27 cellular contexts compared by ENCODE assay signal in genomic region chr7:129512192-129512591, GRCh38. TPM values are rescaled to one million over a fixed set of nuclear protein-coding genes. Genes with fewer than 3 reads are reported as not detected.
"Had no signal": no experiment of that assay in that cellular context is flagged by ENCODE, and none has a peak within 500 bp of the region (broad histone marks: within the 10 kb centered on the region; RNA-seq: fewer than 3 reads in every experiment).

No MANE protein-coding gene starts in this region.

- H3K27me3 ChIP-seq: dorsolateral prefrontal cortex, gastrocnemius medialis, neutrophil, testis had no signal

- H3K27ac ChIP-seq: dorsolateral prefrontal cortex, epithelial cell of prostate, gastrocnemius medialis, neutrophil, parathyroid adenoma, sigmoid colon, testis, tibial artery had no signal

- H3K4me1 ChIP-seq: gastrocnemius medialis, parathyroid adenoma, sigmoid colon, testis, tibial artery had no signal

- H3K79me2 ChIP-seq: parathyroid adenoma had no signal

- DNase-seq: dorsolateral prefrontal cortex; effector CD4-positive, alpha-beta T cell; foreskin fibroblast; gastrocnemius medialis; mesenchymal stem cell; midbrain; naive thymus-derived CD8-positive, alpha-beta T cell; nephron progenitor cell; sigmoid colon; stimulated activated CD4-positive, alpha-beta T cell treated with anti-CD3 and anti-CD28 coated beads, Interleukin-2, amount 100 ng/mL, for 24 hours; stimulated activated CD4-positive, alpha-beta T cell treated with anti-CD3 and anti-CD28 coated beads, Interleukin-4, amount 100 ng/mL, for 24 hours; stimulated activated naive CD8-positive, alpha-beta T cell treated with anti-CD3 and anti-CD28 coated beads, Interleukin-15, Interleukin-2, amounts not matched to agents 100 U/mL and 50 U/mL, for 24 hours; substantia nigra; testis; tibial artery had no signal

- H3K9me3 Mint-ChIP-seq: naive thymus-derived CD8-positive, alpha-beta T cell; nephron progenitor cell; stimulated activated effector memory CD8-positive, alpha-beta T cell treated with anti-CD3 and anti-CD28 coated beads, Interleukin-12 subunit alpha, Interleukin-12 subunit beta, amount 100 ng/mL, for 72 hours; type B pancreatic cell had no signal

- FAIRE-seq: colon, keratinocyte had no signal

- H3K36me3 ChIP-seq: gastrocnemius medialis, neutrophil, sigmoid colon, tibial artery had no signal

- H3K9ac ChIP-seq: parathyroid adenoma had no signal

- ATAC-seq: esophagus mucosa; gastrocnemius medialis; naive thymus-derived CD8-positive, alpha-beta T cell; stimulated activated effector memory CD8-positive, alpha-beta T cell treated with anti-CD3 and anti-CD28 coated beads, Interleukin-12 subunit alpha, Interleukin-12 subunit beta, amount 100 ng/mL, for 72 hours; stimulated activated naive CD8-positive, alpha-beta T cell treated with anti-CD3 and anti-CD28 coated beads, Interleukin-15, Interleukin-2, amounts not matched to agents 100 U/mL and 50 U/mL, for 24 hours had no signal

- H3K4me1 Mint-ChIP-seq: naive thymus-derived CD8-positive, alpha-beta T cell; nephron progenitor cell; stimulated activated effector memory CD8-positive, alpha-beta T cell treated with anti-CD3 and anti-CD28 coated beads, Interleukin-12 subunit alpha, Interleukin-12 subunit beta, amount 100 ng/mL, for 72 hours had no signal

- H3K9me3 ChIP-seq: gastrocnemius medialis, neutrophil, sigmoid colon, testis, tibial artery had no signal

- H3K27me3 Mint-ChIP-seq: naive thymus-derived CD8-positive, alpha-beta T cell had no signal

- H3K27ac Mint-ChIP-seq: nephron progenitor cell; progenitor cell of endocrine pancreas; stimulated activated effector memory CD8-positive, alpha-beta T cell treated with anti-CD3 and anti-CD28 coated beads, Interleukin-12 subunit alpha, Interleukin-12 subunit beta, amount 100 ng/mL, for 72 hours; type B pancreatic cell had no signal

- H2AFZ ChIP-seq: parathyroid adenoma had no signal

- H3K4me3 ChIP-seq: dorsolateral prefrontal cortex, gastrocnemius medialis, sigmoid colon, testis, tibial artery had no signal

- H3K4me3 Mint-ChIP-seq: naive thymus-derived CD8-positive, alpha-beta T cell; nephron progenitor cell; stimulated activated effector memory CD8-positive, alpha-beta T cell treated with anti-CD3 and anti-CD28 coated beads, Interleukin-12 subunit alpha, Interleukin-12 subunit beta, amount 100 ng/mL, for 72 hours; type B pancreatic cell had no signal

- H3K36me3 Mint-ChIP-seq: naive thymus-derived CD8-positive, alpha-beta T cell; stimulated activated effector memory CD8-positive, alpha-beta T cell treated with anti-CD3 and anti-CD28 coated beads, Interleukin-12 subunit alpha, Interleukin-12 subunit beta, amount 100 ng/mL, for 72 hours; type B pancreatic cell had no signal

RNA-seq across cellular contexts. Expression of gene SMKR1, which starts 9.9 kb away (rescaled TPM):
- total RNA-seq: esophagus mucosa, gastrocnemius medialis, liver, sigmoid colon, skeletal muscle tissue, urinary bladder had no signal
